In genomic region chr22:26702906-26703830, GRCh38 we compare ENCODE assay signal across 33 cellular contexts. TPM values are rescaled to one million over a fixed set of nuclear protein-coding genes. Genes with fewer than 3 reads are reported as not detected.
A peak's percentile ranks its signal among the peaks of the same experiment; 100 is the strongest.
DNase-seq lines count a peak whose midpoint lies in the region; ATAC-seq and TF ChIP-seq lines count a peak whose summit lies in the region.
"Had no signal": no experiment of that assay in that cellular context is flagged by ENCODE, and none has a peak within 500 bp of the region (broad histone marks: within the 10 kb centered on the region; RNA-seq: fewer than 3 reads in every experiment).

No MANE protein-coding gene starts in this region.

- no peak overlapping the region for H3K4me2 ChIP-seq in IMR-90 (ENCODE audit: low read depth, low read length)
- H3K4me2 ChIP-seq: smooth muscle cell had no signal

- peaks cover 12% of the 10 kb centered on the region for H3K9me3 ChIP-seq in AG04450 (ENCODE audit: control insufficient read depth, insufficient read depth, low read length)
- H3K9me3 ChIP-seq in IMR-90 (ENCODE audit: control insufficient read depth, insufficient read depth, low read length), result peaks cover 16% of the 10 kb centered on the region
- H3K9me3 ChIP-seq in testis, result no peaks in the 10 kb centered on the region

- peak overlapping the region; percentile 66; the same call in 1 of the 3 replicates for H2BK15ac ChIP-seq in IMR-90 (ENCODE audit: low read depth, low read length)

- H2AFZ ChIP-seq in IMR-90 (replicated peaks; ENCODE audit: low read length, poor library complexity), result no peak overlapping the region

- TF ChIP-seq CTCF in AG04450 (IDR thresholded peaks at IDR 0.05; ENCODE audit: low read depth, low read length) (no peak), IMR-90 (conservative IDR thresholded peaks at IDR 0.05; ENCODE audit: low read depth, low read length) (no peak), fibroblast of the aortic adventitia (IDR thresholded peaks at IDR 0.05; ENCODE audit: insufficient read depth, low read length) (no peak), testis (IDR thresholded peaks at IDR 0.05) (no peak)

- H2BK5ac ChIP-seq in IMR-90 (ENCODE audit: low read depth, low read length, poor library complexity, severe bottlenecking), result peak overlapping the region; percentile 48

- no CpG with 5 or more reads among the region's 6 CpGs for WGBS in IMR-90 (ENCODE audit: extremely low coverage in 2 of 2, insufficient read length in 1 of 2), 2 experiments
- WGBS in testis, 2 donors, result 94 to 97% methylated on average over 6 of the region's 6 CpGs

- H3K36me3 ChIP-seq in IMR-90 (ENCODE audit: control insufficient read depth, insufficient read depth, low read length) (peaks cover 6% of the 10 kb centered on the region; the same call in 1 of the 2 replicates), testis (ENCODE audit: low read depth, missing control alignments) (no peaks in the 10 kb centered on the region)

- no peak overlapping the region for H3K9ac ChIP-seq in IMR-90 (ENCODE audit: low read depth, low read length)

- no peak overlapping the region for H2AK9ac ChIP-seq in IMR-90 (replicated peaks; ENCODE audit: low read depth, low read length, poor library complexity)

- in situ Hi-C loops in IMR-90 (cut with MboI; ENCODE audit: low sequenced_read_pairs), result no loop called here

- H3K27me3 ChIP-seq in AG04450 (ENCODE audit: control insufficient read depth, insufficient read depth, low read length) (no peaks in the 10 kb centered on the region), IMR-90 (ENCODE audit: control insufficient read depth, insufficient read depth, low read length) (no peaks in the 10 kb centered on the region), testis (no peaks in the 10 kb centered on the region)
- H3K27me3 ChIP-seq: heart left ventricle, tibial artery had no signal

- H3K9me1 ChIP-seq in IMR-90 (ENCODE audit: insufficient read depth, low read length), result peaks cover 5% of the 10 kb centered on the region; the same call in 1 of the 2 replicates

- H2BK20ac ChIP-seq in IMR-90 (ENCODE audit: low read depth, low read length), result no peak overlapping the region; the same call in 1 of the 2 replicates

- TF ChIP-seq POLR2A in IMR-90 (IDR thresholded peaks at IDR 0.05; ENCODE audit: low read depth, low read length) (no peak), testis (IDR thresholded peaks at IDR 0.05) (no peak)

- H4K5ac ChIP-seq in IMR-90 (ENCODE audit: low read depth, low read length), result no peak overlapping the region

- peak overlapping the region; percentile 44 for H3K4ac ChIP-seq in IMR-90 (ENCODE audit: low read depth, low read length)

- BruUV-seq in IMR-90 (replicated peaks; lab: Mats Ljungman, UMichigan), result no TSS peak

- CTCF ChIA-PET in AG04450 (lab: Charles Lee) (no interaction called here), IMR-90 (lab: Yijun Ruan, JAX) (no interaction called here)

- peak overlapping the region; percentile 12; the same call in 1 of the 2 replicates for H4K91ac ChIP-seq in IMR-90 (ENCODE audit: insufficient read depth, low read depth, low read length)

- H4K20me1 ChIP-seq in IMR-90 (ENCODE audit: insufficient read depth, low read length), result peaks cover 5% of the 10 kb centered on the region; the same call in 1 of the 2 replicates

- no peak for TF ChIP-seq RAD21 in IMR-90 (IDR thresholded peaks at IDR 0.05; ENCODE audit: low read length)

- H3K4me1 ChIP-seq in IMR-90 (ENCODE audit: control insufficient read depth, insufficient read depth, low read length) (peaks cover 2% of the 10 kb centered on the region; the same call in 1 of the 2 replicates), testis (no peaks in the 10 kb centered on the region)
- H3K4me1 ChIP-seq: heart left ventricle, tibial artery had no signal

- peak overlapping the region in 1 of 2 experiments; percentile 21; a peak in 1 of 4 replicates for H4K8ac ChIP-seq in IMR-90 (ENCODE audit: low read depth in 2 of 2, low read length in 2 of 2)

- ATAC-seq in IMR-90 (ENCODE audit: low read depth), result peak; percentile 90
- ATAC-seq in GM18502 (IDR thresholded peaks at IDR 0.05; ENCODE audit: poor library complexity, unreplicated experiment), result no peak
- ATAC-seq: activated CD4-positive, CD25-positive, alpha-beta regulatory T cell treated with anti-CD3 and anti-CD28 coated beads, Interleukin-2, amount 50 U/mL, for 24 hours; activated naive CD4-positive, alpha-beta T cell treated with anti-CD3 and anti-CD28 coated beads, Interleukin-2, amount 50 U/mL, for 72 hours; CD8-positive, alpha-beta T cell; heart left ventricle; HepG2; mucosa of descending colon; Panc1; stimulated activated naive CD8-positive, alpha-beta T cell treated with anti-CD3 and anti-CD28 coated beads, Interleukin-15, amount 100 ng/mL, for 72 hours had no signal

- H2BK120ac ChIP-seq in IMR-90 (ENCODE audit: low read depth, low read length), result 0 out of 2 replicates have a peak overlapping the region, but pooled peaks have one; percentile 0

- H2AK5ac ChIP-seq in IMR-90 (ENCODE audit: low read depth, low read length), result peak overlapping the region; percentile 63; the same call in 1 of the 2 replicates

- H3K23ac ChIP-seq in IMR-90 (ENCODE audit: low read depth, low read length), result no peak overlapping the region; the same call in 1 of the 2 replicates

- DNase-seq in AG04450 (ENCODE audit: low read depth, low spot score), result peak; percentile 24
- peak; percentile 90 for DNase-seq in IMR-90
- peak; percentile 33 for DNase-seq in astrocyte of the hippocampus (ENCODE audit: low read depth, low spot score)
- DNase-seq in fibroblast of the aortic adventitia (ENCODE audit: low read depth), result peak; percentile 18
- DNase-seq in testis, result no peak
- no peak for DNase-seq in GM03348 (ENCODE audit: low spot score)
- DNase-seq in activated CD4-positive, alpha-beta T cell treated with anti-CD3 and anti-CD28 coated beads for 48 hours, result no peak
- DNase-seq: activated CD4-positive, alpha-beta memory T cell treated with anti-CD3 and anti-CD28 coated beads for 36 hours; activated CD8-positive, alpha-beta memory T cell treated with anti-CD3 and anti-CD28 coated beads, Interleukin-2, amount 50 U/mL, for 48 hours; aorta; CD8-positive, alpha-beta T cell; DMS 273 treated with DMSO at 0.1 percent for 48 hours; H9; heart left ventricle; mucosa of descending colon; NCI-H1105; NCI-H1930; NCI-H2227 treated with DMSO at 0.1 percent for 48 hours; NCI-H69; retina; SHP77 treated with DMSO at 0.1 percent for 48 hours; stimulated activated CD4-positive, alpha-beta T cell treated with anti-CD3 and anti-CD28 coated beads, Interleukin-1b, Interleukin-23, amount 100 ng/mL, for 48 hours; stimulated activated CD8-positive, alpha-beta memory T cell treated with anti-CD3 and anti-CD28 coated beads, Interleukin-4, amount 100 ng/mL, for 48 hours; stimulated activated naive CD8-positive, alpha-beta T cell treated with anti-CD3 and anti-CD28 coated beads, Interleukin-15, amount 100 ng/mL, for 72 hours; T-helper 1 cell; tibial artery had no signal

- no peak overlapping the region for H3K27ac ChIP-seq in AG04450 (ENCODE audit: low read depth, low read length)
- H3K27ac ChIP-seq in IMR-90 (ENCODE audit: insufficient read depth, low read length), result peak overlapping the region; percentile 39; the same call in 1 of the 2 replicates
- no peak overlapping the region for H3K27ac ChIP-seq in testis
- H3K27ac ChIP-seq: heart left ventricle, tibial artery had no signal

- H3K14ac ChIP-seq in IMR-90 (replicated peaks; ENCODE audit: low read depth, low read length), result peak overlapping the region; percentile 23; the same call in 1 of the 2 replicates

- no peak overlapping the region for H3K4me3 ChIP-seq in AG04450 (ENCODE audit: low read depth, low read length)
- no peak overlapping the region for H3K4me3 ChIP-seq in IMR-90 (ENCODE audit: insufficient read depth, low read depth, low read length)
- no peak overlapping the region for H3K4me3 ChIP-seq in fibroblast of the aortic adventitia (ENCODE audit: low read depth, low read length)
- no peak overlapping the region for H3K4me3 ChIP-seq in testis
- H3K4me3 ChIP-seq: heart left ventricle, lung, mucosa of descending colon, smooth muscle cell, tibial artery had no signal

- H3K18ac ChIP-seq in IMR-90 (ENCODE audit: low read depth, low read length), result peak overlapping the region; percentile 53; the same call in 1 of the 2 replicates

- POLR2A ChIA-PET in AG04450 (lab: Yijun Ruan, JAX), result no interaction called here
- POLR2A ChIA-PET in IMR-90 (lab: Charles Lee; ENCODE audit: unreplicated experiment), result no interaction called here

- dilution Hi-C loops in IMR-90 (cut with HindIII; ENCODE audit: low sequenced_read_pairs, unreplicated experiment), result no loop called here

- intact Hi-C loops in IMR-90 (cut with micrococcal nuclease) (no loop called here), testis (cut with DNase I; ENCODE audit: low total_unique reads) (no loop called here)

- H3K56ac ChIP-seq in IMR-90 (ENCODE audit: extremely low read depth, insufficient read depth, low read length), result no peak overlapping the region

- peaks cover 7 to 26% of the 10 kb centered on the region in 2 experiments; a peak in 3 of 4 replicates for H3K79me1 ChIP-seq in IMR-90 (ENCODE audit: low read depth in 1 of 2, low read length in 2 of 2)

TF ChIP-seq in IMR-90, 13 proteins besides CTCF, POLR2A, EP300 and RAD21 (continues in another document):
- TF ChIP-seq, protein P1, sequence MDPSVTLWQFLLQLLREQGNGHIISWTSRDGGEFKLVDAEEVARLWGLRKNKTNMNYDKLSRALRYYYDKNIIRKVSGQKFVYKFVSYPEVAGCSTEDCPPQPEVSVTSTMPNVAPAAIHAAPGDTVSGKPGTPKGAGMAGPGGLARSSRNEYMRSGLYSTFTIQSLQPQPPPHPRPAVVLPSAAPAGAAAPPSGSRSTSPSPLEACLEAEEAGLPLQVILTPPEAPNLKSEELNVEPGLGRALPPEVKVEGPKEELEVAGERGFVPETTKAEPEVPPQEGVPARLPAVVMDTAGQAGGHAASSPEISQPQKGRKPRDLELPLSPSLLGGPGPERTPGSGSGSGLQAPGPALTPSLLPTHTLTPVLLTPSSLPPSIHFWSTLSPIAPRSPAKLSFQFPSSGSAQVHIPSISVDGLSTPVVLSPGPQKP (IDR thresholded peaks at IDR 0.05; ENCODE audit: borderline replicate concordance, low read depth, low read length), result no peak
- TF ChIP-seq NFE2L2 (IDR thresholded peaks at IDR 0.05; ENCODE audit: low read depth, low read length) (no peak), FOS (IDR thresholded peaks at IDR 0.05; ENCODE audit: low read depth, low read length) (peak; percentile 68), MAZ (IDR thresholded peaks at IDR 0.05; ENCODE audit: borderline replicate concordance, low read depth, low read length) (no peak), CHD1 (IDR thresholded peaks at IDR 0.05; ENCODE audit: low read depth, low read length) (no peak), RCOR1 (IDR thresholded peaks at IDR 0.05; ENCODE audit: insufficient replicate concordance, low read length) (no peak)

RNA-seq across cellular contexts. Expression of gene MIAT, which starts 45.8 kb away (rescaled TPM):
- polyA plus RNA-seq in AG04450 (2011; rRNA removed) (7.8 and 9.4 TPM in 2 replicates), IMR-90 (2012; rRNA removed) (0.29 and 0.65 TPM in 2 replicates), testis (ENCODE audit: insufficient read depth, low read depth, low replicate concordance) (1.7 TPM)
- polyA minus RNA-seq in AG04450 (2011; rRNA and poly(A)+ RNA removed), result 16.9 and 19.0 TPM in 2 replicates
- total RNA-seq in IMR-90 (2012; rRNA removed) (0.54 and 1.1 TPM in 2 replicates), fibroblast of the aortic adventitia (ENCODE audit: low replicate concordance) (0.72 and 2.0 TPM in 2 replicates), testis (1 to 10 TPM; 2.4 to 3.3 TPM)
- 0.03 and 0.09 TPM in 2 replicates for polyA plus RNA-seq in IMR-90 (2012; cell fraction: cytosol; rRNA removed)
- 2.9 and 11.6 TPM in 2 replicates for polyA plus RNA-seq in IMR-90 (2012; cell fraction: nucleus; rRNA removed; ENCODE audit: low replicate concordance)
- polyA plus RNA-seq: HepG2 had no signal

Comparison
In these comparisons a context has a peak if more than half of its experiments do, and no peak if none do; other contexts are left out.
1. DNase-seq: peak in AG04450 (single experiment), IMR-90 (single experiment), astrocyte of the hippocampus (single experiment) and fibroblast of the aortic adventitia (single experiment); none in testis (single experiment), GM03348 (single experiment) and activated CD4-positive, alpha-beta T cell treated with anti-CD3 and anti-CD28 coated beads for 48 hours (single experiment).